ENCODE assay signal across 17 cellular contexts in the genomic region with DNA sequence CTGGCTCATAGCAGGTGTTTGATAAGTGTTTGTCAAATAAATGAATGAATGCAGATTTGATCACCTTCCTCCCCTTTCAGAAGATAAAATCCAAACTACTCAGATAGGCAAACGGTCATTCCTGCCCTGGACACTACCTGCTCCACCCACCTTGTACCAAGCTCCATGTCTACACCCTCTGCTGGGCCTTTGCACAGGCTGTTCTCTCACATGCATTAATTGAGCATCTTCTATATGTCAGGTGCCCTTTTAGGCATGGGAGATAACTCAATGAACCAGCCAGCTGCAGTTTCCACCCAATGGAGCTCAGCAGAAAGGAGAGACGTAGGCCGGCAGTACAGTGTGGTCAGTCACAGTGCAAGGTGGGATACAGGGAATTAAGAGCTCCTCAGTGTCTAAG.
"Had no signal": no experiment of that assay in that cellular context is flagged by ENCODE, and none has a peak within 500 bp of the region (broad histone marks: within the 10 kb centered on the region; RNA-seq: fewer than 3 reads in every experiment).

No MANE protein-coding gene starts in this region.

- H3K27ac ChIP-seq: foreskin keratinocyte, testis had no signal

- H3K4me3 Mint-ChIP-seq: activated CD8-positive, alpha-beta T cell treated with anti-CD3 and anti-CD28 coated beads for 36 hours; activated naive CD8-positive, alpha-beta T cell treated with anti-CD3 and anti-CD28 coated beads, Interleukin-2, amount 10 ng/mL, durations not matched to agents 7 days and 5 days; activated T-cell treated with anti-CD3 and anti-CD28 coated beads, Interleukin-2, amount 50 U/mL, for 72 hours; natural killer cell; stimulated activated naive CD8-positive, alpha-beta T cell treated with anti-CD3 and anti-CD28 coated beads, Interleukin-15, amount 100 ng/mL, for 72 hours had no signal

- H3K4me2 ChIP-seq: smooth muscle cell had no signal

- H3K4me3 ChIP-seq: smooth muscle cell, testis had no signal

- H3K9me3 ChIP-seq: testis had no signal

- H3K36me3 Mint-ChIP-seq: activated naive CD8-positive, alpha-beta T cell treated with anti-CD3 and anti-CD28 coated beads, Interleukin-2, amount 10 ng/mL, durations not matched to agents 7 days and 5 days; natural killer cell had no signal

- H3K9me3 Mint-ChIP-seq: activated B cell treated with CpG ODN at 0.5 μM for 24 hours; activated naive CD8-positive, alpha-beta T cell treated with anti-CD3 and anti-CD28 coated beads, Interleukin-2, amount 10 ng/mL, durations not matched to agents 7 days and 5 days; activated T-cell treated with anti-CD3 and anti-CD28 coated beads, Interleukin-2, amount 50 U/mL, for 72 hours; natural killer cell had no signal

- DNase-seq: activated B cell treated with CpG ODN at 0.5 μM for 24 hours; activated CD4-positive, alpha-beta T cell treated with anti-CD3 and anti-CD28 coated beads for 48 hours; activated CD8-positive, alpha-beta T cell treated with anti-CD3 and anti-CD28 coated beads for 36 hours; activated gamma-delta T cell treated with Interleukin-2 at 50 U/mL for 16 hours; activated naive CD8-positive, alpha-beta T cell treated with anti-CD3 and anti-CD28 coated beads, Interleukin-2, amount 10 ng/mL, durations not matched to agents 7 days and 5 days; activated T-cell treated with anti-CD3 and anti-CD28 coated beads, Interleukin-2, amount 50 U/mL, for 72 hours; aorta; cortex of kidney; effector CD8-positive, alpha-beta T cell; foreskin keratinocyte; natural killer cell; occipital lobe; right cardiac atrium; stimulated activated naive CD8-positive, alpha-beta T cell treated with anti-CD3 and anti-CD28 coated beads, Interleukin-15, amount 100 ng/mL, for 72 hours; testis had no signal

- ATAC-seq: activated CD8-positive, alpha-beta T cell treated with anti-CD3 and anti-CD28 coated beads for 36 hours; activated T-cell treated with anti-CD3 and anti-CD28 coated beads, Interleukin-2, amount 50 U/mL, for 72 hours; foreskin keratinocyte; natural killer cell; right cardiac atrium; stimulated activated naive CD8-positive, alpha-beta T cell treated with anti-CD3 and anti-CD28 coated beads, Interleukin-15, amount 100 ng/mL, for 72 hours had no signal

- H3K27me3 Mint-ChIP-seq: activated B cell treated with CpG ODN at 0.5 μM for 24 hours; activated naive CD8-positive, alpha-beta T cell treated with anti-CD3 and anti-CD28 coated beads, Interleukin-2, amount 10 ng/mL, durations not matched to agents 7 days and 5 days; stimulated activated naive CD8-positive, alpha-beta T cell treated with anti-CD3 and anti-CD28 coated beads, Interleukin-15, amount 100 ng/mL, for 72 hours had no signal

- H3K27ac Mint-ChIP-seq: activated CD8-positive, alpha-beta T cell treated with anti-CD3 and anti-CD28 coated beads for 36 hours; activated naive CD8-positive, alpha-beta T cell treated with anti-CD3 and anti-CD28 coated beads, Interleukin-2, amount 10 ng/mL, durations not matched to agents 7 days and 5 days; activated T-cell treated with anti-CD3 and anti-CD28 coated beads, Interleukin-2, amount 50 U/mL, for 72 hours; natural killer cell; progenitor cell of endocrine pancreas; stimulated activated naive CD8-positive, alpha-beta T cell treated with anti-CD3 and anti-CD28 coated beads, Interleukin-15, amount 100 ng/mL, for 72 hours had no signal
